Comparison of ENCODE assay signal across 1 cellular context in genomic region chr7:100568936-100569844, GRCh38.
TF ChIP-seq lines count a peak whose summit lies in the region.

No MANE protein-coding gene starts in this region.

TF ChIP-seq in HepG2, 621 proteins besides CTCF, POLR2A, EP300 and RAD21 (continued from another document and continues in another):
- TF ChIP-seq ZNF275 (CRISPR knock-in tag; IDR thresholded peaks at IDR 0.05; ENCODE audit: borderline replicate concordance) (no peak; the same call in 1 of the 2 replicates), ZNF382 (CRISPR knock-in tag; IDR thresholded peaks at IDR 0.05; ENCODE audit: borderline replicate concordance) (no peak), ZNF513 (CRISPR knock-in tag; conservative IDR thresholded peaks at IDR 0.05) (peak; percentile 88; the same call in 1 of the 2 replicates), NCOA1 (CRISPR knock-in tag; IDR thresholded peaks at IDR 0.05) (no peak), ZNF350 (CRISPR knock-in tag; IDR thresholded peaks at IDR 0.05; ENCODE audit: borderline replicate concordance, low read depth) (peak; percentile 31; the same call in 1 of the 2 replicates), HNF4A (CRISPR knock-in tag; IDR thresholded peaks at IDR 0.05) (no peak), MZF1 (CRISPR knock-in tag; IDR thresholded peaks at IDR 0.05; ENCODE audit: borderline replicate concordance) (no peak; the same call in 1 of the 2 replicates), DZIP1 (CRISPR knock-in tag; IDR thresholded peaks at IDR 0.05) (no peak), ZNF512B (CRISPR knock-in tag; IDR thresholded peaks at IDR 0.05; ENCODE audit: borderline replicate concordance) (no peak), ZBED4 (CRISPR knock-in tag; IDR thresholded peaks at IDR 0.05; ENCODE audit: borderline replicate concordance) (no peak), ZNF362 (CRISPR knock-in tag; IDR thresholded peaks at IDR 0.05; ENCODE audit: borderline replicate concordance) (peak; percentile 58; the same call in 1 of the 2 replicates), MTF1 (CRISPR knock-in tag; IDR thresholded peaks at IDR 0.05) (no peak), RFX1 (IDR thresholded peaks at IDR 0.05) (peak; percentile 92), GLI4 (CRISPR knock-in tag; IDR thresholded peaks at IDR 0.05; ENCODE audit: borderline replicate concordance) (no peak), RXRA (CRISPR knock-in tag; IDR thresholded peaks at IDR 0.05) (peak; percentile 43), ZNF556 (CRISPR knock-in tag; IDR thresholded peaks at IDR 0.05; ENCODE audit: borderline replicate concordance) (no peak; the same call in 1 of the 2 replicates), NR0B2 (CRISPR knock-in tag; IDR thresholded peaks at IDR 0.05) (no peak; the same call in 1 of the 2 replicates), ZNF318 (CRISPR knock-in tag; IDR thresholded peaks at IDR 0.05) (peak; percentile 97), TEAD2 (CRISPR knock-in tag; IDR thresholded peaks at IDR 0.05) (no peak), ZNF704 (CRISPR knock-in tag; IDR thresholded peaks at IDR 0.05; ENCODE audit: borderline replicate concordance) (0 out of 2 replicates have a peak, but pooled peaks have one; percentile 62), ARHGAP35 (CRISPR knock-in tag; IDR thresholded peaks at IDR 0.05; ENCODE audit: borderline replicate concordance) (no peak; the same call in none of the 2 replicates), ZNF740 (CRISPR knock-in tag; IDR thresholded peaks at IDR 0.05) (peak; percentile 10), AGO1 (IDR thresholded peaks at IDR 0.05; ENCODE audit: low read depth, low read length, poor library complexity, severe bottlenecking) (no peak), FOXM1 (CRISPR knock-in tag; IDR thresholded peaks at IDR 0.05) (no peak), SMARCE1 (IDR thresholded peaks at IDR 0.05; ENCODE audit: borderline replicate concordance) (no peak), CBX1 (IDR thresholded peaks at IDR 0.05; ENCODE audit: low read depth) (no peak), ONECUT2 (CRISPR knock-in tag; IDR thresholded peaks at IDR 0.05) (no peak), ZEB1 (IDR thresholded peaks at IDR 0.05; ENCODE audit: insufficient replicate concordance, low read depth) (no peak), BCL6 (CRISPR knock-in tag; IDR thresholded peaks at IDR 0.05) (0 out of 2 replicates have a peak, but pooled peaks have one; percentile 31), SIN3A (IDR thresholded peaks at IDR 0.05; ENCODE audit: borderline replicate concordance, low read depth, low read length) (peak; percentile 91)
